In the genomic region with DNA sequence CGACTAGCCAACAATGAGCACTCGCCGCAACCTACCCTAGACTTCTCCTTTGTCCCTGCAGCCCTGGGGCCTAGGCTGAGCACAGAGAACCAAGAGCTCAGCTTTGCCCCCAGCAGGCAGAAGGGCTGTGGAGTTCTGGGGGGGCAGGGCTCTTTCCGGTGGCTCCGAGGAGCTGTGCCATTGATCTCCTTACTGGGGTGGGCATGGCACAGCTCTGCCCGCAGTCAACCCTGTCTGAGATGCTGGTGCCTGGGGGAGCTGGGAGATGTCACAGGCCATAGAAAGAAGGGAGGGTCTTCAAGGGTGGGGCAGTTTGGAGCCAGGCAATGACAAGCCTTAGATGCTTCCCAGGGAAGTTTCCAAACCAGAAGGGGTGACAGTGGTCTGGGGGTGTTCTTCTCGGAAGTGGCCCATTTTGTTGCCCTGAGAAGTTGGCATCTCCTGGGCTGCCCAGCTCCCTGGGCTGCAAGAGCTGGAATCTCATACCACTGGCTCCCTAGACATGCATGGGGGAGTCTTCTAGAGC, we compare ENCODE assay signal across 35 cellular contexts. TPM values are rescaled to one million over a fixed set of nuclear protein-coding genes. Genes with fewer than 3 reads are reported as not detected.
"Had no signal": no experiment of that assay in that cellular context is flagged by ENCODE, and none has a peak within 500 bp of the region (broad histone marks: within the 10 kb centered on the region; RNA-seq: fewer than 3 reads in every experiment).

No MANE protein-coding gene starts in this region.

- H3K4me1 Mint-ChIP-seq: mesothelial cell of epicardium had no signal

- DNase-seq: activated CD4-positive, alpha-beta T cell treated with anti-CD3 and anti-CD28 coated beads for 4 hours; activated CD4-positive, alpha-beta T cell treated with anti-CD3 and anti-CD28 coated beads, Interleukin-2, amount 50 U/mL, for 4 hours; activated CD8-positive, alpha-beta memory T cell treated with anti-CD3 and anti-CD28 coated beads, Interleukin-2, amount 50 U/mL, for 4 hours; activated effector memory CD4-positive, alpha-beta T cell treated with anti-CD3 and anti-CD28 coated beads, Interleukin-2, amount 50 U/mL, for 16 hours; activated naive CD4-positive, alpha-beta T cell treated with anti-CD3 and anti-CD28 coated beads for 36 hours; activated T-cell treated with anti-CD3 and anti-CD28 coated beads, Interleukin-2, amount 50 U/mL, for 1 hour; amniotic stem cell; effector CD8-positive, alpha-beta T cell; left cardiac atrium; left ventricle myocardium superior; mammary epithelial cell; naive B cell; nephron progenitor cell; nucleus accumbens; stimulated activated CD4-positive, alpha-beta T cell treated with anti-CD3 and anti-CD28 coated beads, Interleukin-1b, Interleukin-23, amount 100 ng/mL, for 48 hours; stimulated activated CD4-positive, alpha-beta T cell treated with anti-CD3 and anti-CD28 coated beads, Interleukin-4, amount 100 ng/mL, for 4 hours; stimulated activated naive CD4-positive, alpha-beta T cell had no signal

- H3K27me3 ChIP-seq: breast epithelium, hepatocyte, right atrium auricular region had no signal

- H3K27ac Mint-ChIP-seq: activated naive CD4-positive, alpha-beta T cell treated with anti-CD3 and anti-CD28 coated beads for 36 hours; activated T-helper 1 cell treated with anti-CD3 and anti-CD28 coated beads, Interleukin-12 subunit alpha, Interleukin-12 subunit beta, Interleukin-2, Interleukin-4 antibody, amounts not matched to agents 30 ng/mL and 10 ng/mL and 1 ng/mL, durations not matched to agents 14 hours and 24 hours and 36 hours; mesothelial cell of epicardium; naive B cell; nephron progenitor cell had no signal

- H3K4me2 ChIP-seq: hepatocyte, smooth muscle cell had no signal

- H3K4me3 Mint-ChIP-seq: activated naive CD4-positive, alpha-beta T cell treated with anti-CD3 and anti-CD28 coated beads for 36 hours; activated T-helper 1 cell treated with anti-CD3 and anti-CD28 coated beads, Interleukin-12 subunit alpha, Interleukin-12 subunit beta, Interleukin-2, Interleukin-4 antibody, amounts not matched to agents 30 ng/mL and 10 ng/mL and 1 ng/mL, durations not matched to agents 14 hours and 24 hours and 36 hours; central memory CD8-positive, alpha-beta T cell; mesothelial cell of epicardium; naive B cell; nephron progenitor cell had no signal

- H3K36me3 ChIP-seq: breast epithelium, gastroesophageal sphincter, right atrium auricular region, tibial nerve had no signal

- H3K27ac ChIP-seq: breast epithelium, gastroesophageal sphincter, hepatocyte, right atrium auricular region, tibial nerve, VCaP had no signal

- H3K4me3 ChIP-seq: breast epithelium, gastroesophageal sphincter, hepatocyte, right atrium auricular region, smooth muscle cell, tibial nerve had no signal

- H2AFZ ChIP-seq: hepatocyte had no signal

- H3K4me1 ChIP-seq: breast epithelium, gastroesophageal sphincter, right atrium auricular region, tibial nerve had no signal

- H3K9me3 ChIP-seq: right atrium auricular region had no signal

RNA-seq across cellular contexts. Expression of a gene that starts 14.1 kb away (rescaled TPM):
- total RNA-seq: dermis microvascular lymphatic vessel endothelial cell, epithelial cell of proximal tubule, fibroblast of lung, fibroblast of villous mesenchyme, left ventricle myocardium superior, mammary epithelial cell, mesothelial cell of epicardium, pulmonary artery endothelial cell, right atrium auricular region, smooth muscle cell, temporal lobe had no signal
- polyA plus RNA-seq: fibroblast of lung, hepatocyte, keratinocyte, mammary epithelial cell, smooth muscle cell had no signal

RNA-seq across cellular contexts. Expression of a gene that starts 56.8 kb away (rescaled TPM):
- total RNA-seq: activated naive CD4-positive, alpha-beta T cell treated with anti-CD3 and anti-CD28 coated beads for 36 hours; activated T-helper 1 cell treated with anti-CD3 and anti-CD28 coated beads, Interleukin-12 subunit alpha, Interleukin-12 subunit beta, Interleukin-2, Interleukin-4 antibody, amounts not matched to agents 30 ng/mL and 10 ng/mL and 1 ng/mL, durations not matched to agents 14 hours and 24 hours and 36 hours; breast epithelium; dermis microvascular lymphatic vessel endothelial cell; epithelial cell of proximal tubule; fibroblast of lung; fibroblast of villous mesenchyme; gastroesophageal sphincter; hepatocyte; left cardiac atrium; left ventricle myocardium superior; mammary epithelial cell; mesothelial cell of epicardium; pulmonary artery endothelial cell; right atrium auricular region; smooth muscle cell; T-helper 1 cell treated with Interleukin-12 subunit alpha and Interleukin-12 subunit beta and Interleukin-4 antibody, amounts not matched to agents 30 ng/mL and 1 ng/mL, for 36 hours; temporal lobe; tibial nerve had no signal
- polyA plus RNA-seq: fibroblast of lung, hepatocyte, keratinocyte, mammary epithelial cell, smooth muscle cell had no signal
